Comparison of ENCODE assay signal across 12 cellular contexts in genomic region chr15:62087671-62088360, GRCh38. TPM values are rescaled to one million over a fixed set of nuclear protein-coding genes. Genes with fewer than 3 reads are reported as not detected.
DNase-seq lines count a peak whose midpoint lies in the region; ATAC-seq, FAIRE-seq and TF ChIP-seq lines count a peak whose summit lies in the region.
"Had no signal": no experiment of that assay in that cellular context is flagged by ENCODE, and none has a peak within 500 bp of the region (broad histone marks: within the 10 kb centered on the region; RNA-seq: fewer than 3 reads in every experiment).

No MANE protein-coding gene starts in this region.

- peaks cover 5% of the 10 kb centered on the region for H3K4me1 ChIP-seq in MM.1S (ENCODE audit: low read length)
- H3K4me1 ChIP-seq: vagina had no signal

- H3K9me3 ChIP-seq in MM.1S (replicated peaks; ENCODE audit: insufficient read depth, low read length) = no peaks in the 10 kb centered on the region
- H3K9me3 ChIP-seq: vagina had no signal

- H3K36me3 ChIP-seq in MM.1S (replicated peaks; ENCODE audit: insufficient read depth, low read length) = no peaks in the 10 kb centered on the region
- H3K36me3 ChIP-seq: vagina had no signal

- H2AFZ ChIP-seq in MM.1S (ENCODE audit: low read length) = no peak overlapping the region

- peak; percentile 42 for DNase-seq in EH (ENCODE audit: low read depth)
- DNase-seq in NCI-H748 treated with DMSO at 0.1 percent for 48 hours (lab: John Stamatoyannopoulos, UW) = peak; percentile 80
- DNase-seq in dedifferentiated amniotic fluid mesenchymal stem cell (ENCODE audit: extremely low spot score) = peak; percentile 53
- no peak for DNase-seq in omental fat pad (ENCODE audit: low spot score)
- DNase-seq in MM.1S = no peak
- DNase-seq in frontal cortex (ENCODE audit: low spot score in 2 of 2) = no peak
- DNase-seq: activated gamma-delta T cell; effector CD8-positive, alpha-beta T cell; EL; islet precursor cell had no signal

- no peaks in the 10 kb centered on the region for H3K27me3 ChIP-seq in MM.1S (replicated peaks; ENCODE audit: insufficient read depth, low read length)
- H3K27me3 ChIP-seq: vagina had no signal

- no peak for TF ChIP-seq CTCF in omental fat pad (IDR thresholded peaks at IDR 0.05)
- no peak for TF ChIP-seq CTCF in MM.1S (IDR thresholded peaks at IDR 0.05; ENCODE audit: low read length)

- H3K27ac ChIP-seq in MM.1S (ENCODE audit: low read length) = no peak overlapping the region
- H3K27ac ChIP-seq: vagina had no signal

- no peak for FAIRE-seq in frontal cortex (lab: Jason Lieb, UNC)

- no peaks in the 10 kb centered on the region for H4K20me1 ChIP-seq in MM.1S (ENCODE audit: insufficient read depth, low read length)

- no peak overlapping the region for H3K4me2 ChIP-seq in MM.1S (ENCODE audit: low read depth, low read length)

- peaks cover 3% of the 10 kb centered on the region; the same call in 1 of the 2 replicates for H3F3A ChIP-seq in MM.1S (ENCODE audit: insufficient read depth, low read length)

- ATAC-seq in omental fat pad (ENCODE audit: low FRiP score) (peak; percentile 62), HG03095 (IDR thresholded peaks at IDR 0.05; ENCODE audit: unreplicated experiment) (no peak)

- no peaks in the 10 kb centered on the region for H3K9me2 ChIP-seq in MM.1S (replicated peaks; ENCODE audit: insufficient read depth, low read length)

- no peak overlapping the region for H3K9ac ChIP-seq in MM.1S (ENCODE audit: low read length)

- no peak overlapping the region for H3K4me3 ChIP-seq in MM.1S (ENCODE audit: low read length)
- H3K4me3 ChIP-seq: vagina had no signal

- H3K79me2 ChIP-seq in MM.1S (ENCODE audit: low read length) = no peaks in the 10 kb centered on the region

RNA-seq across cellular contexts. Expression of gene C2CD4A, which starts 21.0 kb away (rescaled TPM):
- total RNA-seq in omental fat pad = under 1 TPM in 2 of 4 donors, not detected in 2; 0.09 to 0.60 TPM
- under 0.01 TPM for total RNA-seq in frontal cortex
- total RNA-seq: vagina had no signal

RNA-seq across cellular contexts. Expression of gene VPS13C, which starts 27.6 kb away (rescaled TPM):
- total RNA-seq in omental fat pad (100 to 1,000 TPM in 1 of 4 donors, 10 to 100 TPM in 3; 61.6 to 144 (median 75.8) TPM), frontal cortex (95.4 TPM)

Comparison
In these comparisons a context has a peak if more than half of its experiments do, and no peak if none do; other contexts are left out.
1. DNase-seq: peak in EH (single experiment), NCI-H748 treated with DMSO at 0.1 percent for 48 hours (single experiment) and dedifferentiated amniotic fluid mesenchymal stem cell (single experiment); none in omental fat pad (single experiment), MM.1S (single experiment) and frontal cortex (0 of 2).